Comparison of ENCODE assay signal across 8 cellular contexts in genomic region chr1:212794561-212795014, GRCh38. TPM values are rescaled to one million over a fixed set of nuclear protein-coding genes. Genes with fewer than 3 reads are reported as not detected.
A peak's percentile ranks its signal among the peaks of the same experiment; 100 is the strongest.
DNase-seq lines count a peak whose midpoint lies in the region; ATAC-seq, FAIRE-seq and TF ChIP-seq lines count a peak whose summit lies in the region.

No MANE protein-coding gene starts in this region.

- peaks cover 24% of the 10 kb centered on the region for H3K4me1 Mint-ChIP-seq in activated naive CD8-positive, alpha-beta T cell treated with anti-CD3 and anti-CD28 coated beads, Interleukin-2, amount 10 ng/mL, durations not matched to agents 7 days and 5 days
- H3K4me1 Mint-ChIP-seq in chondrocyte (ENCODE audit: low read depth) = peaks cover 17% of the 10 kb centered on the region

- TF ChIP-seq CTCF in chondrocyte (IDR thresholded peaks at IDR 0.05) = no peak

- ATAC-seq in GM21381 (IDR thresholded peaks at IDR 0.05; ENCODE audit: unreplicated experiment) (peak; percentile 77), HG03558 (IDR thresholded peaks at IDR 0.05; ENCODE audit: extremely low read depth, unreplicated experiment) (peak; percentile 73)
- ATAC-seq in activated naive CD8-positive, alpha-beta T cell treated with anti-CD3 and anti-CD28 coated beads, Interleukin-2, amount 10 ng/mL, durations not matched to agents 7 days and 5 days (ENCODE audit: low read depth) = no peak
- ATAC-seq in activated CD4-positive, CD25-positive, alpha-beta regulatory T cell treated with anti-CD3 and anti-CD28 coated beads, Interleukin-2, amount 50 U/mL, for 24 hours = no peak

- TF ChIP-seq POLR2A in GM12891 (IDR thresholded peaks at IDR 0.05; ENCODE audit: low read depth, low read length) = peak; percentile 81

- FAIRE-seq in GM12891 (lab: Jason Lieb, UNC) = peak; percentile 61

- H3K27me3 Mint-ChIP-seq in activated naive CD8-positive, alpha-beta T cell treated with anti-CD3 and anti-CD28 coated beads, Interleukin-2, amount 10 ng/mL, durations not matched to agents 7 days and 5 days = no peaks in the 10 kb centered on the region
- H3K27me3 Mint-ChIP-seq in chondrocyte (ENCODE audit: low read depth) = no peaks in the 10 kb centered on the region

- peak overlapping the region; percentile 23 for H3K4me3 Mint-ChIP-seq in activated naive CD8-positive, alpha-beta T cell treated with anti-CD3 and anti-CD28 coated beads, Interleukin-2, amount 10 ng/mL, durations not matched to agents 7 days and 5 days
- no peak overlapping the region for H3K4me3 Mint-ChIP-seq in chondrocyte (ENCODE audit: unreplicated experiment)

- no peaks in the 10 kb centered on the region for H3K9me3 Mint-ChIP-seq in activated naive CD8-positive, alpha-beta T cell treated with anti-CD3 and anti-CD28 coated beads, Interleukin-2, amount 10 ng/mL, durations not matched to agents 7 days and 5 days
- no peaks in the 10 kb centered on the region for H3K9me3 Mint-ChIP-seq in chondrocyte (ENCODE audit: low read depth)

- DNase-seq in GM12891 (ENCODE audit: insufficient read length, low spot score) (peak; percentile 34), chondrocyte (ENCODE audit: low spot score) (no peak), NCI-H1092 (lab: John Stamatoyannopoulos, UW) (no peak), kidney glomerular epithelial cell (lab: John Stamatoyannopoulos, UW) (no peak)
- no peak for DNase-seq in activated naive CD8-positive, alpha-beta T cell treated with anti-CD3 and anti-CD28 coated beads, Interleukin-2, amount 10 ng/mL, durations not matched to agents 7 days and 5 days

- H3K27ac Mint-ChIP-seq in activated naive CD8-positive, alpha-beta T cell treated with anti-CD3 and anti-CD28 coated beads, Interleukin-2, amount 10 ng/mL, durations not matched to agents 7 days and 5 days = peak overlapping the region; percentile 74
- no peak overlapping the region for H3K27ac Mint-ChIP-seq in chondrocyte (ENCODE audit: unreplicated experiment)

- H3K36me3 Mint-ChIP-seq in activated naive CD8-positive, alpha-beta T cell treated with anti-CD3 and anti-CD28 coated beads, Interleukin-2, amount 10 ng/mL, durations not matched to agents 7 days and 5 days = peaks cover 14% of the 10 kb centered on the region
- peaks cover 7% of the 10 kb centered on the region for H3K36me3 Mint-ChIP-seq in chondrocyte (ENCODE audit: low read depth)

- POLR2A ChIA-PET in activated naive CD8-positive, alpha-beta T cell treated with anti-CD3 and anti-CD28 coated beads, Interleukin-2, amount 10 ng/mL, durations not matched to agents 7 days and 5 days (lab: Charles Lee) = interaction anchor here (1.2 kb wide), 1 partner anchor 63 kb away, joined by 4 read pairs; the partner anchor contains the start of gene FLVCR1

TF ChIP-seq in GM12891, 5 proteins besides CTCF, POLR2A, EP300 and RAD21:
- 0 out of 2 replicates have a peak, but pooled peaks have one; percentile 11 for TF ChIP-seq POU2F2 (IDR thresholded peaks at IDR 0.05; ENCODE audit: low read depth, low read length)
- peak; percentile 59; the same call in 1 of the 2 replicates for TF ChIP-seq TAF1 (IDR thresholded peaks at IDR 0.05; ENCODE audit: low read depth, low read length)
- TF ChIP-seq SPI1 (IDR thresholded peaks at IDR 0.05; ENCODE audit: low read depth, low read length) = peak; percentile 97
- peak; percentile 71 for TF ChIP-seq POLR2AphosphoS5 (IDR thresholded peaks at IDR 0.05; ENCODE audit: low read depth, low read length)
- TF ChIP-seq PAX5 (IDR thresholded peaks at IDR 0.05; ENCODE audit: insufficient read depth, low read length, severe bottlenecking) = no peak

RNA-seq across cellular contexts. Expression of gene TATDN3, which starts 2.9 kb away (rescaled TPM):
- 11.1 TPM for polyA plus RNA-seq in GM12891 (2012; ENCODE audit: low read depth, missing spikeins)
- 10 to 100 TPM; 13.9 to 18.6 TPM for total RNA-seq in activated naive CD8-positive, alpha-beta T cell treated with anti-CD3 and anti-CD28 coated beads, Interleukin-2, amount 10 ng/mL, durations not matched to agents 7 days and 5 days
- total RNA-seq in chondrocyte = 9.6 to 12.2 TPM (median 11.3 TPM) in 3 replicates

RNA-seq across cellular contexts. Expression of gene NSL1, which starts 3.0 kb away (rescaled TPM):
- polyA plus RNA-seq in GM12891 (2012; ENCODE audit: low read depth, missing spikeins) = 20.4 TPM
- 10 to 100 TPM; 38.1 to 38.2 TPM for total RNA-seq in activated naive CD8-positive, alpha-beta T cell treated with anti-CD3 and anti-CD28 coated beads, Interleukin-2, amount 10 ng/mL, durations not matched to agents 7 days and 5 days
- 20.0 to 31.9 TPM (median 22.8 TPM) in 3 replicates for total RNA-seq in chondrocyte

RNA-seq across cellular contexts. Expression of gene SPATA45, which starts 52.9 kb away (rescaled TPM):
- not detected for polyA plus RNA-seq in GM12891 (2012; ENCODE audit: low read depth, missing spikeins)
- not detected for total RNA-seq in activated naive CD8-positive, alpha-beta T cell treated with anti-CD3 and anti-CD28 coated beads, Interleukin-2, amount 10 ng/mL, durations not matched to agents 7 days and 5 days
- total RNA-seq in chondrocyte = 0.47 to 1.3 TPM in 2 of 3 replicates, not detected in the other

Comparison
In these comparisons a context has a peak if more than half of its experiments do, and no peak if none do; other contexts are left out.
1. ATAC-seq: peak in GM21381 (single experiment) and HG03558 (single experiment); none in activated naive CD8-positive, alpha-beta T cell treated with anti-CD3 and anti-CD28 coated beads, Interleukin-2, amount 10 ng/mL, durations not matched to agents 7 days and 5 days (single experiment) and activated CD4-positive, CD25-positive, alpha-beta regulatory T cell treated with anti-CD3 and anti-CD28 coated beads, Interleukin-2, amount 50 U/mL, for 24 hours (0 of 2).